ENCODE assay signal across 8 cellular contexts in genomic region chr7:108805808-108806397, GRCh38.
DNase-seq lines count a peak whose midpoint lies in the region; ATAC-seq and TF ChIP-seq lines count a peak whose summit lies in the region.

No MANE protein-coding gene starts in this region.

- H3K36me3 ChIP-seq in lower lobe of right lung (no peaks in the 10 kb centered on the region), mucosa of descending colon (ENCODE audit: low read depth) (no peaks in the 10 kb centered on the region), suprapubic skin (no peaks in the 10 kb centered on the region)

- intact Hi-C loops in lower lobe of right lung (cut with DNase I) (no loop called here), mucosa of descending colon (cut with DNase I, micrococcal nuclease) (no loop called here)

- ATAC-seq in HG03354 (IDR thresholded peaks at IDR 0.05; ENCODE audit: poor library complexity, severe bottlenecking, unreplicated experiment) = peak; percentile 67
- no peak for ATAC-seq in lower lobe of right lung
- ATAC-seq in mucosa of descending colon = no peak
- ATAC-seq in GM18520 (IDR thresholded peaks at IDR 0.05; ENCODE audit: unreplicated experiment) = no peak

- TF ChIP-seq CTCF in GM13976 (IDR thresholded peaks at IDR 0.05; ENCODE audit: borderline replicate concordance, control extremely low read depth, extremely low read depth, insufficient read depth, missing control alignments) (peak; percentile 15), lower lobe of right lung (IDR thresholded peaks at IDR 0.05) (peak; percentile 13), mucosa of descending colon (IDR thresholded peaks at IDR 0.05) (no peak), suprapubic skin (IDR thresholded peaks at IDR 0.05) (no peak)

- DNase-seq in GM13976 (ENCODE audit: low spot score) (peak; percentile 6), SW480 (ENCODE audit: low spot score) (peak; percentile 7), lower lobe of right lung (no peak), mucosa of descending colon (no peak), suprapubic skin (ENCODE audit: low spot score in 2 of 2) (no peak), ureter (ENCODE audit: low spot score) (no peak)

- H3K4me1 ChIP-seq in lower lobe of right lung (no peaks in the 10 kb centered on the region), mucosa of descending colon (ENCODE audit: low read depth) (no peaks in the 10 kb centered on the region), suprapubic skin (no peaks in the 10 kb centered on the region)

- TF ChIP-seq POLR2A in suprapubic skin (IDR thresholded peaks at IDR 0.05) = no peak

- WGBS in suprapubic skin = 64% methylated on average over 6 of the region's 6 CpGs

- H3K9me3 ChIP-seq in lower lobe of right lung = no peaks in the 10 kb centered on the region
- H3K9me3 ChIP-seq in mucosa of descending colon = no peaks in the 10 kb centered on the region
- no peaks in the 10 kb centered on the region for H3K9me3 ChIP-seq in suprapubic skin

- in situ Hi-C loops in GM13976 (cut with MboI; ENCODE audit: low sequenced_read_pairs, unreplicated experiment) = no loop called here

- no peak overlapping the region for H3K27ac ChIP-seq in lower lobe of right lung
- no peak overlapping the region for H3K27ac ChIP-seq in suprapubic skin

- H3K27me3 ChIP-seq in lower lobe of right lung (ENCODE audit: low read depth) (no peaks in the 10 kb centered on the region), suprapubic skin (no peaks in the 10 kb centered on the region)

- H3K4me3 ChIP-seq in lower lobe of right lung (no peak overlapping the region), mucosa of descending colon (no peak overlapping the region), suprapubic skin (no peak overlapping the region)

- TF ChIP-seq EP300 in suprapubic skin (IDR thresholded peaks at IDR 0.05) = no peak

Comparison
In these comparisons a context has a peak if more than half of its experiments do, and no peak if none do; other contexts are left out.
1. DNase-seq: peak in GM13976 (single experiment) and SW480 (single experiment); none in lower lobe of right lung (single experiment), mucosa of descending colon (0 of 3), suprapubic skin (0 of 2) and ureter (single experiment).
2. CTCF ChIP-seq: peak in GM13976 (single experiment) and lower lobe of right lung (single experiment); none in mucosa of descending colon (single experiment) and suprapubic skin (0 of 2).